In genomic region chr3:160564205-160564922, GRCh38 we compare ENCODE assay signal across 8 cellular contexts. TPM values are rescaled to one million over a fixed set of nuclear protein-coding genes. Genes with fewer than 3 reads are reported as not detected.
DNase-seq lines count a peak whose midpoint lies in the region; ATAC-seq lines count a peak whose summit lies in the region.

No MANE protein-coding gene starts in this region.

- DNase-seq in ELR (ENCODE audit: low read depth), result peak; percentile 41
- DNase-seq in activated T-helper 1 cell treated with anti-CD3 and anti-CD28 coated beads, Interleukin-12 subunit alpha, Interleukin-12 subunit beta, Interleukin-2, Interleukin-4 antibody, amounts not matched to agents 30 ng/mL and 10 ng/mL and 1 ng/mL, durations not matched to agents 14 hours and 24 hours and 36 hours (ENCODE audit: low spot score), result peak; percentile 11
- DNase-seq in iPS DF 6.9 (ENCODE audit: low read depth, low spot score), result no peak
- DNase-seq in activated effector memory CD4-positive, alpha-beta T cell treated with Interleukin-2 at 50 U/mL for 16 hours, result no peak

- H3K9me3 Mint-ChIP-seq in activated T-helper 1 cell treated with anti-CD3 and anti-CD28 coated beads, Interleukin-12 subunit alpha, Interleukin-12 subunit beta, Interleukin-2, Interleukin-4 antibody, amounts not matched to agents 30 ng/mL and 10 ng/mL and 1 ng/mL, durations not matched to agents 14 hours and 24 hours and 36 hours, result no peaks in the 10 kb centered on the region

- H3K27ac Mint-ChIP-seq in activated T-helper 1 cell treated with anti-CD3 and anti-CD28 coated beads, Interleukin-12 subunit alpha, Interleukin-12 subunit beta, Interleukin-2, Interleukin-4 antibody, amounts not matched to agents 30 ng/mL and 10 ng/mL and 1 ng/mL, durations not matched to agents 14 hours and 24 hours and 36 hours, result peak overlapping the region; percentile 88

- H3K4me1 ChIP-seq in iPS DF 6.9 (ENCODE audit: control insufficient read depth, insufficient read depth, low read length) (no peaks in the 10 kb centered on the region), skeletal muscle tissue (ENCODE audit: control insufficient read depth in 3 of 3, insufficient read depth in 3 of 3, low read length in 3 of 3) (peaks cover 21 to 33% (median 32%) of the 10 kb centered on the region in 3 donors)

- H3K4me3 Mint-ChIP-seq in activated T-helper 1 cell treated with anti-CD3 and anti-CD28 coated beads, Interleukin-12 subunit alpha, Interleukin-12 subunit beta, Interleukin-2, Interleukin-4 antibody, amounts not matched to agents 30 ng/mL and 10 ng/mL and 1 ng/mL, durations not matched to agents 14 hours and 24 hours and 36 hours, result peak overlapping the region; percentile 93

- peaks cover 66% of the 10 kb centered on the region for H3K4me1 Mint-ChIP-seq in activated T-helper 1 cell treated with anti-CD3 and anti-CD28 coated beads, Interleukin-12 subunit alpha, Interleukin-12 subunit beta, Interleukin-2, Interleukin-4 antibody, amounts not matched to agents 30 ng/mL and 10 ng/mL and 1 ng/mL, durations not matched to agents 14 hours and 24 hours and 36 hours (ENCODE audit: low read depth)

- no peaks in the 10 kb centered on the region for H3K27me3 ChIP-seq in iPS DF 6.9 (ENCODE audit: control insufficient read depth, insufficient read depth, low read length)
- no peaks in the 10 kb centered on the region for H3K27me3 ChIP-seq in skeletal muscle tissue (ENCODE audit: control insufficient read depth in 3 of 3, insufficient read depth in 3 of 3, low read length in 3 of 3)

- peaks cover 21% of the 10 kb centered on the region for H3K36me3 Mint-ChIP-seq in activated T-helper 1 cell treated with anti-CD3 and anti-CD28 coated beads, Interleukin-12 subunit alpha, Interleukin-12 subunit beta, Interleukin-2, Interleukin-4 antibody, amounts not matched to agents 30 ng/mL and 10 ng/mL and 1 ng/mL, durations not matched to agents 14 hours and 24 hours and 36 hours (ENCODE audit: low read depth)

- WGBS in iPS DF 6.9 (ENCODE audit: insufficient coverage, insufficient read length), result no CpG with 5 or more reads among the region's 39 CpGs

- peaks cover 19% of the 10 kb centered on the region for H3K36me3 ChIP-seq in KOPT-K1 (ENCODE audit: insufficient read depth, low read length)
- 0 out of 2 replicates have a peak, but pooled peaks cover 5% of the 10 kb centered on the region for H3K36me3 ChIP-seq in iPS DF 6.9 (ENCODE audit: control insufficient read depth, insufficient read depth, low read length)
- H3K36me3 ChIP-seq in skeletal muscle tissue (ENCODE audit: control insufficient read depth in 3 of 3, insufficient read depth in 3 of 3, low read length in 3 of 3), result peaks cover 6 to 11% (median 8%) of the 10 kb centered on the region in 3 donors

- H3K9me3 ChIP-seq in KOPT-K1 (ENCODE audit: insufficient read depth, low read length, poor library complexity, severe bottlenecking) (no peaks in the 10 kb centered on the region), iPS DF 6.9 (ENCODE audit: control insufficient read depth, insufficient read depth, low read length) (no peaks in the 10 kb centered on the region), skeletal muscle tissue (ENCODE audit: control insufficient read depth in 3 of 3, low read length in 3 of 3) (no peaks in the 10 kb centered on the region)

- H3K27ac ChIP-seq in KOPT-K1 (ENCODE audit: low read depth, low read length, poor library complexity, severe bottlenecking) (peak overlapping the region; percentile 84), iPS DF 6.9 (ENCODE audit: low read length) (no peak overlapping the region), skeletal muscle tissue (ENCODE audit: low read depth, low read length) (peak overlapping the region; percentile 98)

- H3K27me3 Mint-ChIP-seq in activated T-helper 1 cell treated with anti-CD3 and anti-CD28 coated beads, Interleukin-12 subunit alpha, Interleukin-12 subunit beta, Interleukin-2, Interleukin-4 antibody, amounts not matched to agents 30 ng/mL and 10 ng/mL and 1 ng/mL, durations not matched to agents 14 hours and 24 hours and 36 hours (ENCODE audit: insufficient read depth), result no peaks in the 10 kb centered on the region

- ATAC-seq in GM21825 (IDR thresholded peaks at IDR 0.05; ENCODE audit: unreplicated experiment) (no peak), HG02870 (IDR thresholded peaks at IDR 0.05; ENCODE audit: unreplicated experiment) (no peak)

- peak overlapping the region; percentile 84 to 88 (median 86) for H3K9ac ChIP-seq in skeletal muscle tissue (ENCODE audit: low read depth in 1 of 3, low read length in 3 of 3)

- intact Hi-C loops in activated T-helper 1 cell treated with anti-CD3 and anti-CD28 coated beads, Interleukin-12 subunit alpha, Interleukin-12 subunit beta, Interleukin-2, Interleukin-4 antibody, amounts not matched to agents 30 ng/mL and 10 ng/mL and 1 ng/mL, durations not matched to agents 14 hours and 24 hours and 36 hours (cut with micrococcal nuclease), result loop anchor here (10.0 kb wide), 3 partner anchors 380 to 1760 kb away; partner anchors contain the start of gene MFSD1

- peak overlapping the region; percentile 82 for H3K4me3 ChIP-seq in iPS DF 6.9 (ENCODE audit: low read length)
- peak overlapping the region; percentile 83 to 91 (median 83) for H3K4me3 ChIP-seq in skeletal muscle tissue (ENCODE audit: low read length in 3 of 3)

RNA-seq across cellular contexts. Expression of gene KPNA4, which starts 1.0 kb away (rescaled TPM):
- 73.5 and 77.7 TPM in 2 replicates for total RNA-seq in activated T-helper 1 cell treated with anti-CD3 and anti-CD28 coated beads, Interleukin-12 subunit alpha, Interleukin-12 subunit beta, Interleukin-2, Interleukin-4 antibody, amounts not matched to agents 30 ng/mL and 10 ng/mL and 1 ng/mL, durations not matched to agents 14 hours and 24 hours and 36 hours
- 25.6 TPM for total RNA-seq in skeletal muscle tissue

Comparison
In these comparisons a context has a peak if more than half of its experiments do, and no peak if none do; other contexts are left out.
1. DNase-seq: peak in ELR (single experiment) and activated T-helper 1 cell treated with anti-CD3 and anti-CD28 coated beads, Interleukin-12 subunit alpha, Interleukin-12 subunit beta, Interleukin-2, Interleukin-4 antibody, amounts not matched to agents 30 ng/mL and 10 ng/mL and 1 ng/mL, durations not matched to agents 14 hours and 24 hours and 36 hours (single experiment); none in iPS DF 6.9 (single experiment) and activated effector memory CD4-positive, alpha-beta T cell treated with Interleukin-2 at 50 U/mL for 16 hours (single experiment).